Comparison of ENCODE assay signal across 26 cellular contexts in the genomic region with DNA sequence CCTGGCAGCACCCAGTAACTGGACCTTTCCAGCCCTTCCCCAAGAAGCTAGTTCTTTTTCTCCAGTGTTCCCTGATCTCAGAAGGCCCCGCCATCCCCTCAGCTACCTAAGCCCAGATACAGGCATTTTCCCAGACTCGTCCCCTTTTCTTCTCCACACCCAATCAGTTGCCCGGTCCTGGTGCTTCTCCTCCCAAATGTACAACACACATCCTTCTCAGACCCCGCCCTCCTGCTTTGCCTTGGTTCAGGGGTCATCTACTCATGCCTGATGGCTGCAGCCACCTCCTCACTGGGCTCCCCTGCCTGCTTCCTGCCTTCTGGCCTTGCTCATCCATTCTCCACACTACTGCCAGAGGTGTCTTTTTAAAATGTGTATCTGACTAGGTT.
"Had no signal": no experiment of that assay in that cellular context is flagged by ENCODE, and none has a peak within 500 bp of the region (broad histone marks: within the 10 kb centered on the region; RNA-seq: fewer than 3 reads in every experiment).

No MANE protein-coding gene starts in this region.

- H3K4me3 Mint-ChIP-seq: activated CD8-positive, alpha-beta memory T cell treated with anti-CD3 and anti-CD28 coated beads, Interleukin-2, amount 10 ng/mL, durations not matched to agents 7 days and 5 days; activated naive CD4-positive, alpha-beta T cell treated with anti-CD3 and anti-CD28 coated beads for 36 hours; activated naive CD8-positive, alpha-beta T cell; activated T-cell treated with anti-CD3 and anti-CD28 coated beads, Interleukin-2, amount 50 U/mL, for 24 hours; activated T-helper 1 cell treated with anti-CD3 and anti-CD28 coated beads, Interleukin-12 subunit alpha, Interleukin-12 subunit beta, Interleukin-2, Interleukin-4 antibody, amounts not matched to agents 30 ng/mL and 10 ng/mL and 1 ng/mL, durations not matched to agents 14 hours and 24 hours and 36 hours had no signal

- H3K36me3 ChIP-seq: SJSA1 had no signal

- ATAC-seq: activated CD4-positive, CD25-positive, alpha-beta regulatory T cell treated with anti-CD3 and anti-CD28 coated beads, Interleukin-2, amount 50 U/mL, for 24 hours; activated CD8-positive, alpha-beta memory T cell treated with anti-CD3 and anti-CD28 coated beads, Interleukin-2, amount 10 ng/mL, durations not matched to agents 7 days and 5 days; K562; SK-N-SH treated with all-trans-retinoic acid at 6 μM for 48 hours had no signal

- H3K9me3 Mint-ChIP-seq: activated naive CD4-positive, alpha-beta T cell treated with anti-CD3 and anti-CD28 coated beads for 36 hours; activated T-cell treated with anti-CD3 and anti-CD28 coated beads, Interleukin-2, amount 50 U/mL, for 24 hours; activated T-helper 1 cell treated with anti-CD3 and anti-CD28 coated beads, Interleukin-12 subunit alpha, Interleukin-12 subunit beta, Interleukin-2, Interleukin-4 antibody, amounts not matched to agents 30 ng/mL and 10 ng/mL and 1 ng/mL, durations not matched to agents 14 hours and 24 hours and 36 hours had no signal

- H3K27ac Mint-ChIP-seq: activated CD8-positive, alpha-beta memory T cell treated with anti-CD3 and anti-CD28 coated beads, Interleukin-2, amount 10 ng/mL, durations not matched to agents 7 days and 5 days; activated naive CD4-positive, alpha-beta T cell treated with anti-CD3 and anti-CD28 coated beads for 36 hours; activated naive CD8-positive, alpha-beta T cell; activated T-cell treated with anti-CD3 and anti-CD28 coated beads, Interleukin-2, amount 50 U/mL, for 24 hours; activated T-helper 1 cell treated with anti-CD3 and anti-CD28 coated beads, Interleukin-12 subunit alpha, Interleukin-12 subunit beta, Interleukin-2, Interleukin-4 antibody, amounts not matched to agents 30 ng/mL and 10 ng/mL and 1 ng/mL, durations not matched to agents 14 hours and 24 hours and 36 hours had no signal

- DNase-seq: activated CD4-positive, alpha-beta T cell treated with anti-CD3 and anti-CD28 coated beads for 48 hours; activated CD4-positive, alpha-beta T cell treated with anti-CD3 and anti-CD28 coated beads, Interleukin-2, amount 50 U/mL, for 48 hours; activated CD8-positive, alpha-beta memory T cell treated with anti-CD3 and anti-CD28 coated beads, Interleukin-2, amount 10 ng/mL, durations not matched to agents 7 days and 5 days; activated gamma-delta T cell; activated naive CD4-positive, alpha-beta T cell treated with anti-CD3 and anti-CD28 coated beads for 36 hours; activated T-cell treated with anti-CD3 and anti-CD28 coated beads, Interleukin-2, amount 50 U/mL, for 24 hours; anterior cingulate cortex; caudate nucleus; Karpas-422; NCI-H1105 treated with DMSO at 0.1 percent for 48 hours; NCI-H1436 treated with DMSO at 0.1 percent for 48 hours; NCI-H187; NCI-H2081 treated with DMSO at 0.1 percent for 48 hours; NCI-H446; NCI-H524; Peyer's patch; SHP77; SW 1271 had no signal

- H3K9me3 ChIP-seq: adrenal gland, Peyer's patch, SJSA1 had no signal

- H3K4me3 ChIP-seq: adrenal gland, K562, Peyer's patch, SJSA1 had no signal

- H3K27me3 ChIP-seq: adrenal gland, Peyer's patch, SJSA1 had no signal

- H3K27me3 Mint-ChIP-seq: activated CD8-positive, alpha-beta memory T cell treated with anti-CD3 and anti-CD28 coated beads, Interleukin-2, amount 10 ng/mL, durations not matched to agents 7 days and 5 days; activated naive CD8-positive, alpha-beta T cell; activated T-cell treated with anti-CD3 and anti-CD28 coated beads, Interleukin-2, amount 50 U/mL, for 24 hours had no signal

- H3K27ac ChIP-seq: adrenal gland, Peyer's patch, RWPE1, SJSA1 had no signal

- FAIRE-seq: K562 had no signal
